Comparison of ENCODE assay signal across 8 cellular contexts in genomic region chr7:151342811-151343210, GRCh38. TPM values are rescaled to one million over a fixed set of nuclear protein-coding genes. Genes with fewer than 3 reads are reported as not detected.
DNase-seq lines count a peak whose midpoint lies in the region; TF ChIP-seq lines count a peak whose summit lies in the region.
"Had no signal": no experiment of that assay in that cellular context is flagged by ENCODE, and none has a peak within 500 bp of the region (broad histone marks: within the 10 kb centered on the region; RNA-seq: fewer than 3 reads in every experiment).

No MANE protein-coding gene starts in this region.

- peak overlapping the region; percentile 37 for H3K4me2 ChIP-seq in H9 (ENCODE audit: insufficient read depth, insufficient read length, low read length)

- H3K4me3 Mint-ChIP-seq in H9, result peak overlapping the region; percentile 77 to 85; a peak in 4 of 5 replicates

- WGBS in H9 (ENCODE audit: extremely low coverage, insufficient read length, low lambda C conversion rate), result no CpG with 5 or more reads among the region's 8 CpGs
- 24 to 38% methylated on average over 8 of the region's 8 CpGs for WGBS in esophagus squamous epithelium, 2 donors

- no peak overlapping the region for H2BK5ac ChIP-seq in H9 (ENCODE audit: insufficient read length, low read length)

- CTCF ChIA-PET in RWPE1 (lab: Yijun Ruan, JAX), result no interaction called here

- TF ChIP-seq CTCF in H9 (conservative IDR thresholded peaks at IDR 0.05), result no peak
- TF ChIP-seq CTCF in RWPE1 (conservative IDR thresholded peaks at IDR 0.05; ENCODE audit: low read depth), result no peak
- no peak for TF ChIP-seq CTCF in esophagus squamous epithelium (IDR thresholded peaks at IDR 0.05)

- H2BK120ac ChIP-seq in H9 (ENCODE audit: low read depth, low read length, poor library complexity, severe bottlenecking), result no peak overlapping the region

- no peaks in the 10 kb centered on the region for H3K79me2 ChIP-seq in H9 (ENCODE audit: insufficient read depth, low read length)

- H3T11ph ChIP-seq in H9 (ENCODE audit: low read length), result no peak overlapping the region

- H2AK5ac ChIP-seq in H9 (ENCODE audit: insufficient read length, low read length), result no peak overlapping the region

- no peak overlapping the region for H2BK15ac ChIP-seq in H9 (ENCODE audit: low read depth, low read length)

- H3K27ac ChIP-seq in H9 (ENCODE audit: insufficient read length, low read depth, low read length) (no peak overlapping the region), RWPE1 (peak overlapping the region; percentile 36; the same call in 1 of the 2 replicates), esophagus squamous epithelium (peak overlapping the region in 2 of 4 donors; percentile 72 to 91), skin epidermis (peak overlapping the region in 11 of 21 experiments; percentile 15 to 92 (median 80))

- H3K27ac Mint-ChIP-seq in H9, result no peak overlapping the region

- H3K23me2 ChIP-seq in H9 (ENCODE audit: insufficient read length, low read depth, low read length, poor library complexity, severe bottlenecking), result no peaks in the 10 kb centered on the region

- no peak overlapping the region for H4K8ac ChIP-seq in H9 (replicated peaks; ENCODE audit: insufficient read length, low read depth, low read length)

- no peak overlapping the region for H4K91ac ChIP-seq in H9 (ENCODE audit: insufficient read length, low read depth, low read length)

- H3K36me3 ChIP-seq in esophagus squamous epithelium, result peaks cover 4 to 36% (median 8%) of the 10 kb centered on the region in 3 donors

- H2AFZ ChIP-seq in H9 (ENCODE audit: low read length), result no peak overlapping the region

- peaks cover 0 to 3% of the 10 kb centered on the region in 2 experiments; a peak in 3 of 4 replicates for H3K4me1 Mint-ChIP-seq in H9

- no peak overlapping the region for H3K56ac ChIP-seq in H9 (ENCODE audit: insufficient read length, low read depth, low read length)

- H3K4me3 ChIP-seq in esophagus squamous epithelium (peak overlapping the region; percentile 60 to 88 (median 86)), skin epidermis (peak overlapping the region; percentile 70 to 92 (median 82))

- H2BK20ac ChIP-seq in H9 (ENCODE audit: low read depth, low read length, poor library complexity, severe bottlenecking), result no peak overlapping the region

- peaks cover 2% of the 10 kb centered on the region; the same call in 1 of the 2 replicates for H3K27me3 ChIP-seq in H9 (ENCODE audit: insufficient read depth, low read length)
- H3K27me3 ChIP-seq in esophagus squamous epithelium, result no peaks in the 10 kb centered on the region

- H3K9me3 ChIP-seq in H9 (ENCODE audit: control insufficient read depth, low read depth, low read length) (no peaks in the 10 kb centered on the region), esophagus squamous epithelium (no peaks in the 10 kb centered on the region)

- DNase-seq in H9 (no peak), RWPE1 (ENCODE audit: low spot score) (no peak), esophagus squamous epithelium (lab: John Stamatoyannopoulos, UW) (no peak), NCI-H226 (no peak), erythroblast (lab: John Stamatoyannopoulos, UW) (no peak)
- DNase-seq in stimulated activated naive CD4-positive, alpha-beta T cell treated with Interleukin-2 at 50 U/mL for 16 hours (lab: John Stamatoyannopoulos, UW), result no peak
- DNase-seq: activated CD4-positive, alpha-beta T cell treated with anti-CD3 and anti-CD28 coated beads, Interleukin-2, amount 50 U/mL, for 1 hour had no signal

- H3K23ac ChIP-seq in H9 (ENCODE audit: insufficient read length, low read depth, low read length), result no peak overlapping the region

- intact Hi-C loops in esophagus squamous epithelium (cut with DNase I), result no loop called here

- POLR2A ChIA-PET in RWPE1 (lab: Yijun Ruan, JAX; ENCODE audit: low non-redundant PET), result no interaction called here

- peaks cover 0 to 2% of the 10 kb centered on the region in 2 experiments; a peak in 1 of 5 replicates for H3K9me3 Mint-ChIP-seq in H9

- no peak overlapping the region for H3K9ac ChIP-seq in H9 (ENCODE audit: extremely low read depth, insufficient read length, low read length)

- H3K18ac ChIP-seq in H9 (ENCODE audit: insufficient read length, low read depth, low read length), result no peak overlapping the region

- no peak overlapping the region for H2BK12ac ChIP-seq in H9 (ENCODE audit: insufficient read length, low read depth, low read length)

- no peak overlapping the region for H4K5ac ChIP-seq in H9 (ENCODE audit: insufficient read length, low read depth, low read length)

- H3K4ac ChIP-seq in H9 (ENCODE audit: low read depth, low read length), result no peak overlapping the region

- TF ChIP-seq POLR2A in esophagus squamous epithelium (IDR thresholded peaks at IDR 0.05), result no peak
- no peak for TF ChIP-seq POLR2A in erythroblast (IDR thresholded peaks at IDR 0.05; ENCODE audit: low read length)

- H4K20me1 ChIP-seq in H9 (ENCODE audit: control insufficient read depth, insufficient read depth, insufficient read length), result no peaks in the 10 kb centered on the region

- peaks cover 2% of the 10 kb centered on the region for H3K79me1 ChIP-seq in H9 (ENCODE audit: insufficient read depth, low read depth, low read length, poor library complexity, severe bottlenecking)

- no peak overlapping the region for H3K14ac ChIP-seq in H9 (ENCODE audit: insufficient read depth, low read length)

- H3K27me3 Mint-ChIP-seq in H9 (ENCODE audit: low read depth), result peaks cover 5% of the 10 kb centered on the region

- H3K36me3 Mint-ChIP-seq in H9 (ENCODE audit: insufficient read depth in 1 of 3, low read depth in 3 of 3), result peaks cover 0 to 26% (median 25%) of the 10 kb centered on the region in 3 experiments; a peak in 5 of 7 replicates

- no peaks in the 10 kb centered on the region for H3K4me1 ChIP-seq in H9 (ENCODE audit: insufficient read depth, low read length)
- H3K4me1 ChIP-seq in esophagus squamous epithelium, result peaks cover 4 to 38% (median 19%) of the 10 kb centered on the region in 3 donors

RNA-seq across cellular contexts. Expression of gene NUB1, which starts 1.2 kb away (rescaled TPM):
- total RNA-seq in H9 (2021) (45.8 and 48.5 TPM in 2 replicates), esophagus squamous epithelium (10 to 100 TPM; 16.8 to 46.7 (median 26.1) TPM)
